ENCODE assay signal across 14 cellular contexts in the genomic region with DNA sequence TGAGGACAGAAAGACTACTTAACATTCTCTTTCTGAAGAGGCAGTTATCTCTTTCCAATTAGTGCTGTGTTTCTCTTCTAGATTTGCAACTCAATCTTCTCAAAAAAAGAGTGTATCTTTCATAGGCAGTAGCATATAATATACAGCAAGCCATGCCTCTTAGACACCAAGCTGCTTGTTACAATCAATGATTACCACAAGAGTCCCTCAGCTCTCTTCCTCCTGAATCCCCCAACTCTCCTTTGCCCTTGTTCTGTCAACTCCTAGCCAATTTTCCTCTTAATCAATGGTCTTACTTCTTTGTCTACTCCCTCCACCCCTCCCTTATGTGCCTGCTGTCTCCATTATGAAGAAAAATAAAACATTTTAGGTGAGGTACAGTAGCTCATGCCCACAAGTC. TPM values are rescaled to one million over a fixed set of nuclear protein-coding genes. Genes with fewer than 3 reads are reported as not detected.
A peak's percentile ranks its signal among the peaks of the same experiment; 100 is the strongest.
DNase-seq lines count a peak whose midpoint lies in the region; ATAC-seq and TF ChIP-seq lines count a peak whose summit lies in the region.
"Had no signal": no experiment of that assay in that cellular context is flagged by ENCODE, and none has a peak within 500 bp of the region (broad histone marks: within the 10 kb centered on the region; RNA-seq: fewer than 3 reads in every experiment).

No MANE protein-coding gene starts in this region.

- intact Hi-C loops in PC-9 (cut with micrococcal nuclease; ENCODE audit: unreplicated experiment): loop anchor here (10.0 kb wide), 1 partner anchor 226 kb away; no protein-coding TSS in a partner anchor

- no peaks in the 10 kb centered on the region for H3K27me3 ChIP-seq in PC-9 (ENCODE audit: insufficient read depth, low read depth)
- no peaks in the 10 kb centered on the region for H3K27me3 ChIP-seq in muscle layer of duodenum (ENCODE audit: low read depth, low read length)
- H3K27me3 ChIP-seq in suprapubic skin: peaks cover 15% of the 10 kb centered on the region
- H3K27me3 ChIP-seq: ovary had no signal

- POLR2A ChIA-PET in PC-9 (lab: Charles Lee; ENCODE audit: unreplicated experiment): no interaction called here

- H3K4me3 ChIP-seq in PC-9: no peak overlapping the region; the same call in 1 of the 2 replicates
- peak overlapping the region; percentile 84 for H3K4me3 ChIP-seq in choroid plexus epithelial cell (ENCODE audit: low read depth, low read length)
- H3K4me3 ChIP-seq in muscle layer of duodenum (ENCODE audit: low read depth in 1 of 2, low read length in 2 of 2): peak overlapping the region; percentile 17 to 89
- peak overlapping the region; percentile 80 for H3K4me3 ChIP-seq in suprapubic skin

- H3K4me1 ChIP-seq in PC-9 (replicated peaks; ENCODE audit: insufficient read depth) (peaks cover 18% of the 10 kb centered on the region), muscle layer of duodenum (ENCODE audit: control insufficient read depth in 1 of 2, insufficient read depth in 2 of 2, low read length in 2 of 2) (peaks cover 0 to 22% of the 10 kb centered on the region in 2 donors), suprapubic skin (peaks cover 33% of the 10 kb centered on the region)

- CTCF ChIA-PET in PC-9 (lab: Charles Lee): no interaction called here

- H4K20me1 ChIP-seq in PC-9 (ENCODE audit: insufficient read depth): no peaks in the 10 kb centered on the region

- no peak for TF ChIP-seq EP300 in suprapubic skin (IDR thresholded peaks at IDR 0.05)

- TF ChIP-seq CTCF in PC-9 (conservative IDR thresholded peaks at IDR 0.05) (no peak), choroid plexus epithelial cell (conservative IDR thresholded peaks at IDR 0.05; ENCODE audit: low read depth, low read length) (no peak), suprapubic skin (IDR thresholded peaks at IDR 0.05) (no peak)

- 0 out of 2 replicates have a peak overlapping the region, but pooled peaks have one; percentile 4 for H2AFZ ChIP-seq in PC-9

- H3K9me3 ChIP-seq in PC-9 (ENCODE audit: insufficient read depth, low read depth): no peaks in the 10 kb centered on the region
- no peaks in the 10 kb centered on the region for H3K9me3 ChIP-seq in muscle layer of duodenum (ENCODE audit: control insufficient read depth in 1 of 2, low read length in 2 of 2)
- H3K9me3 ChIP-seq in suprapubic skin: no peaks in the 10 kb centered on the region
- H3K9me3 ChIP-seq: ovary had no signal

- ATAC-seq in HG03097 (IDR thresholded peaks at IDR 0.05; ENCODE audit: low FRiP score, unreplicated experiment) (no peak), HG02798 (IDR thresholded peaks at IDR 0.05; ENCODE audit: poor library complexity, unreplicated experiment) (no peak), GM19463 (IDR thresholded peaks at IDR 0.05; ENCODE audit: unreplicated experiment) (no peak)

- no TSS peak for BruUV-seq in PC-9 (replicated peaks; lab: Mats Ljungman, UMichigan)

- peak overlapping the region; percentile 83; the same call in 1 of the 2 replicates for H3K4me2 ChIP-seq in PC-9

- DNase-seq in PC-9 (no peak), choroid plexus epithelial cell (ENCODE audit: low read depth) (no peak), suprapubic skin (ENCODE audit: low spot score in 2 of 2) (no peak)
- DNase-seq: CD4-positive, CD25-positive, alpha-beta regulatory T cell; glutamatergic neuron; NCI-H1417 treated with DMSO at 0.1 percent for 48 hours; ovary; SIG-M5; stimulated activated CD4-positive, alpha-beta T cell treated with anti-CD3 and anti-CD28 coated beads, Interleukin-4, amount 100 ng/mL, for 4 hours; stimulated activated naive CD4-positive, alpha-beta T cell had no signal

- H3K27ac ChIP-seq in PC-9 (no peak overlapping the region), muscle layer of duodenum (ENCODE audit: low read length) (no peak overlapping the region), suprapubic skin (no peak overlapping the region)

- no peaks in the 10 kb centered on the region for H3K9me2 ChIP-seq in PC-9 (ENCODE audit: insufficient read depth)

- H3K36me3 ChIP-seq in PC-9 (ENCODE audit: low read depth) (no peaks in the 10 kb centered on the region), muscle layer of duodenum (ENCODE audit: control insufficient read depth in 1 of 2, insufficient read depth in 2 of 2, low read length in 2 of 2) (no peaks in the 10 kb centered on the region), suprapubic skin (no peaks in the 10 kb centered on the region)
- H3K36me3 ChIP-seq: ovary had no signal

- H3F3A ChIP-seq in PC-9 (ENCODE audit: insufficient read depth, low read depth): peaks cover 15% of the 10 kb centered on the region

- TF ChIP-seq POLR2A in suprapubic skin (IDR thresholded peaks at IDR 0.05): no peak

- no peaks in the 10 kb centered on the region for H3K79me2 ChIP-seq in PC-9 (ENCODE audit: low read depth)

RNA-seq across cellular contexts. Expression of gene TMTC1, which starts 2.6 kb away (rescaled TPM):
- total RNA-seq in PC-9 (2021) (3.1 and 4.8 TPM in 2 replicates), suprapubic skin (10 to 100 TPM; 11.0 to 25.8 (median 19.5) TPM)
- total RNA-seq: CD4-positive, CD25-positive, alpha-beta regulatory T cell had no signal
